In the genomic region with DNA sequence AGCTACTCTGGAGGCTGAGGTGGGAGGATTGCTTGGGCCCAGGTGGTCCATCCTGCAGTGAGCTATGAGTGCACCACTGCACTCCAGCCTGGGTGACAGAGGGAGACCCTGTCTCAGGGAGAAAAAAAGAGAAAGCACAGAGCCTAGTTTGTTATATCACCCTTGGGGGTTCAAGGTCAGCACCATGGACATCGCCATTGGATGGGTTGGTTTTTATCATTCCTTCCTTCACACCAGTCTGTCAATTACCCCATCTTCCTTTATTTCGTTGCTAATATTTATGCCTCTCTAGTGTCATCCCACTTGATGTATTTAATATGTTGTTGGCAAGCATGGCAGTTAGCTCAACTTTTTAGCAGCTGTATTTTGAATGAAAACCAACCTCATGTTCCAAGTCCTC, we compare ENCODE assay signal across 2 cellular contexts.
TF ChIP-seq lines count a peak whose summit lies in the region.

No MANE protein-coding gene starts in this region.

TF ChIP-seq in HEK293, 187 proteins besides CTCF, POLR2A, EP300 and RAD21:
- TF ChIP-seq, protein P1, sequence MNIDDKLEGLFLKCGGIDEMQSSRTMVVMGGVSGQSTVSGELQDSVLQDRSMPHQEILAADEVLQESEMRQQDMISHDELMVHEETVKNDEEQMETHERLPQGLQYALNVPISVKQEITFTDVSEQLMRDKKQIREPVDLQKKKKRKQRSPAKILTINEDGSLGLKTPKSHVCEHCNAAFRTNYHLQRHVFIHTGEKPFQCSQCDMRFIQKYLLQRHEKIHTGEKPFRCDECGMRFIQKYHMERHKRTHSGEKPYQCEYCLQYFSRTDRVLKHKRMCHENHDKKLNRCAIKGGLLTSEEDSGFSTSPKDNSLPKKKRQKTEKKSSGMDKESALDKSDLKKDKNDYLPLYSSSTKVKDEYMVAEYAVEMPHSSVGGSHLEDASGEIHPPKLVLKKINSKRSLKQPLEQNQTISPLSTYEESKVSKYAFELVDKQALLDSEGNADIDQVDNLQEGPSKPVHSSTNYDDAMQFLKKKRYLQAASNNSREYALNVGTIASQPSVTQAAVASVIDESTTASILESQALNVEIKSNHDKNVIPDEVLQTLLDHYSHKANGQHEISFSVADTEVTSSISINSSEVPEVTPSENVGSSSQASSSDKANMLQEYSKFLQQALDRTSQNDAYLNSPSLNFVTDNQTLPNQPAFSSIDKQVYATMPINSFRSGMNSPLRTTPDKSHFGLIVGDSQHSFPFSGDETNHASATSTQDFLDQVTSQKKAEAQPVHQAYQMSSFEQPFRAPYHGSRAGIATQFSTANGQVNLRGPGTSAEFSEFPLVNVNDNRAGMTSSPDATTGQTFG (tag by site-specific recombination; IDR thresholded peaks at IDR 0.05; ENCODE audit: borderline replicate concordance): no peak
- TF ChIP-seq, protein P2, sequence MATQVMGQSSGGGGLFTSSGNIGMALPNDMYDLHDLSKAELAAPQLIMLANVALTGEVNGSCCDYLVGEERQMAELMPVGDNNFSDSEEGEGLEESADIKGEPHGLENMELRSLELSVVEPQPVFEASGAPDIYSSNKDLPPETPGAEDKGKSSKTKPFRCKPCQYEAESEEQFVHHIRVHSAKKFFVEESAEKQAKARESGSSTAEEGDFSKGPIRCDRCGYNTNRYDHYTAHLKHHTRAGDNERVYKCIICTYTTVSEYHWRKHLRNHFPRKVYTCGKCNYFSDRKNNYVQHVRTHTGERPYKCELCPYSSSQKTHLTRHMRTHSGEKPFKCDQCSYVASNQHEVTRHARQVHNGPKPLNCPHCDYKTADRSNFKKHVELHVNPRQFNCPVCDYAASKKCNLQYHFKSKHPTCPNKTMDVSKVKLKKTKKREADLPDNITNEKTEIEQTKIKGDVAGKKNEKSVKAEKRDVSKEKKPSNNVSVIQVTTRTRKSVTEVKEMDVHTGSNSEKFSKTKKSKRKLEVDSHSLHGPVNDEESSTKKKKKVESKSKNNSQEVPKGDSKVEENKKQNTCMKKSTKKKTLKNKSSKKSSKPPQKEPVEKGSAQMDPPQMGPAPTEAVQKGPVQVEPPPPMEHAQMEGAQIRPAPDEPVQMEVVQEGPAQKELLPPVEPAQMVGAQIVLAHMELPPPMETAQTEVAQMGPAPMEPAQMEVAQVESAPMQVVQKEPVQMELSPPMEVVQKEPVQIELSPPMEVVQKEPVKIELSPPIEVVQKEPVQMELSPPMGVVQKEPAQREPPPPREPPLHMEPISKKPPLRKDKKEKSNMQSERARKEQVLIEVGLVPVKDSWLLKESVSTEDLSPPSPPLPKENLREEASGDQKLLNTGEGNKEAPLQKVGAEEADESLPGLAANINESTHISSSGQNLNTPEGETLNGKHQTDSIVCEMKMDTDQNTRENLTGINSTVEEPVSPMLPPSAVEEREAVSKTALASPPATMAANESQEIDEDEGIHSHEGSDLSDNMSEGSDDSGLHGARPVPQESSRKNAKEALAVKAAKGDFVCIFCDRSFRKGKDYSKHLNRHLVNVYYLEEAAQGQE (tag by site-specific recombination; IDR thresholded peaks at IDR 0.05): peak; percentile 74
- TF ChIP-seq, protein P3, sequence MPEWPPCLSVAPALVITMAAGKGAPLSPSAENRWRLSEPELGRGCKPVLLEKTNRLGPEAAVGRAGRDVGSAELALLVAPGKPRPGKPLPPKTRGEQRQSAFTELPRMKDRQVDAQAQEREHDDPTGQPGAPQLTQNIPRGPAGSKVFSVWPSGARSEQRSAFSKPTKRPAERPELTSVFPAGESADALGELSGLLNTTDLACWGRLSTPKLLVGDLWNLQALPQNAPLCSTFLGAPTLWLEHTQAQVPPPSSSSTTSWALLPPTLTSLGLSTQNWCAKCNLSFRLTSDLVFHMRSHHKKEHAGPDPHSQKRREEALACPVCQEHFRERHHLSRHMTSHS (tag by site-specific recombination; IDR thresholded peaks at IDR 0.05): no peak

TF ChIP-seq in GM12878, 131 proteins besides CTCF, POLR2A, EP300 and RAD21 (continued from another document):
- TF ChIP-seq, protein P4, sequence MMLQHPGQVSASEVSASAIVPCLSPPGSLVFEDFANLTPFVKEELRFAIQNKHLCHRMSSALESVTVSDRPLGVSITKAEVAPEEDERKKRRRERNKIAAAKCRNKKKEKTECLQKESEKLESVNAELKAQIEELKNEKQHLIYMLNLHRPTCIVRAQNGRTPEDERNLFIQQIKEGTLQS (IDR thresholded peaks at IDR 0.05; ENCODE audit: borderline replicate concordance, extremely low read depth, low read depth, low read length): no peak
